In genomic region chr14:54002653-54003052, GRCh38 we compare ENCODE assay signal across 16 cellular contexts. TPM values are rescaled to one million over a fixed set of nuclear protein-coding genes. Genes with fewer than 3 reads are reported as not detected.
DNase-seq lines count a peak whose midpoint lies in the region; ATAC-seq, FAIRE-seq and TF ChIP-seq lines count a peak whose summit lies in the region.
"Had no signal": no experiment of that assay in that cellular context is flagged by ENCODE, and none has a peak within 500 bp of the region (broad histone marks: within the 10 kb centered on the region; RNA-seq: fewer than 3 reads in every experiment).

No MANE protein-coding gene starts in this region.

- no peaks in the 10 kb centered on the region for H3K9me2 ChIP-seq in MM.1S (replicated peaks; ENCODE audit: insufficient read depth, low read length)

- H3K36me3 ChIP-seq in MM.1S (replicated peaks; ENCODE audit: insufficient read depth, low read length) (no peaks in the 10 kb centered on the region), endothelial cell of umbilical vein (ENCODE audit: control insufficient read depth in 2 of 2, extremely low read depth in 1 of 2, insufficient read depth in 2 of 2, low read length in 2 of 2) (no peaks in the 10 kb centered on the region), neural progenitor cell (no peaks in the 10 kb centered on the region)
- H3K36me3 ChIP-seq: vagina had no signal

- POLR2A ChIA-PET in endothelial cell of umbilical vein (lab: Charles Lee) = no interaction called here

- H3K79me2 ChIP-seq in MM.1S (ENCODE audit: low read length) (no peaks in the 10 kb centered on the region), endothelial cell of umbilical vein (ENCODE audit: control insufficient read depth, insufficient read depth, low read length) (no peaks in the 10 kb centered on the region), neural progenitor cell (ENCODE audit: low read depth) (no peaks in the 10 kb centered on the region)

- no peak for TF ChIP-seq POLR2A in endothelial cell of umbilical vein (IDR thresholded peaks at IDR 0.05; ENCODE audit: low read depth, low read length)

- DNase-seq in Calu3 (no peak), MM.1S (no peak), endothelial cell of umbilical vein (ENCODE audit: low read depth, low spot score) (no peak), neural progenitor cell (ENCODE audit: low spot score) (no peak), omental fat pad (ENCODE audit: low spot score) (no peak), cardiac septum (ENCODE audit: low spot score) (no peak), T-helper 9 cell (no peak)
- DNase-seq: activated CD8-positive, alpha-beta memory T cell treated with anti-CD3 and anti-CD28 coated beads, Interleukin-2, amount 50 U/mL, for 4 hours; CD4-positive, CD25-positive, alpha-beta regulatory T cell; cortex of kidney; stimulated activated CD4-positive, alpha-beta T cell treated with anti-CD3 and anti-CD28 coated beads, Interleukin-4, amount 100 ng/mL, for 4 hours; stimulated activated naive B cell treated with anti-CD40 and anti-IgM and Interleukin-4, amounts not matched to agents 10 μg/mL and 1 μg/mL and 100 μg/mL, for 72 hours had no signal

- H3F3A ChIP-seq in MM.1S (ENCODE audit: insufficient read depth, low read length) (no peaks in the 10 kb centered on the region), neural progenitor cell (ENCODE audit: low read depth) (no peaks in the 10 kb centered on the region)

- H3K4me3 ChIP-seq in MM.1S (ENCODE audit: low read length) = no peak overlapping the region
- no peak overlapping the region for H3K4me3 ChIP-seq in endothelial cell of umbilical vein (replicated peaks in 1 of 3; ENCODE audit: insufficient read depth in 1 of 3, low read depth in 1 of 3, low read length in 3 of 3)
- H3K4me3 ChIP-seq in neural progenitor cell = no peak overlapping the region
- H3K4me3 ChIP-seq: vagina had no signal

- H4K20me1 ChIP-seq in MM.1S (ENCODE audit: insufficient read depth, low read length) (no peaks in the 10 kb centered on the region), endothelial cell of umbilical vein (replicated peaks; ENCODE audit: control insufficient read depth, extremely low read depth, insufficient read depth, low read length) (no peaks in the 10 kb centered on the region), neural progenitor cell (ENCODE audit: low read depth) (no peaks in the 10 kb centered on the region)

- no TSS peak for BruUV-seq in Calu3 (replicated peaks; lab: Mats Ljungman, UMichigan)
- BruUV-seq in endothelial cell of umbilical vein (replicated peaks; lab: Mats Ljungman, UMichigan) = no TSS peak

- H3K4me3 Mint-ChIP-seq in Calu3 (ENCODE audit: low read depth, unreplicated experiment) = no peak overlapping the region
- H3K4me3 Mint-ChIP-seq in neural progenitor cell = no peak overlapping the region
- H3K4me3 Mint-ChIP-seq: CD4-positive, CD25-positive, alpha-beta regulatory T cell; stimulated activated naive B cell treated with anti-CD40 and anti-IgM and Interleukin-4, amounts not matched to agents 10 μg/mL and 1 μg/mL and 100 μg/mL, for 72 hours had no signal

- H3K9ac ChIP-seq in MM.1S (ENCODE audit: low read length) = no peak overlapping the region
- no peak overlapping the region for H3K9ac ChIP-seq in endothelial cell of umbilical vein (replicated peaks; ENCODE audit: extremely low read depth, insufficient read depth, low read length)
- no peak overlapping the region for H3K9ac ChIP-seq in neural progenitor cell

- H3K36me3 Mint-ChIP-seq in Calu3 (ENCODE audit: insufficient read depth, unreplicated experiment) = no peaks in the 10 kb centered on the region
- no peaks in the 10 kb centered on the region for H3K36me3 Mint-ChIP-seq in neural progenitor cell
- H3K36me3 Mint-ChIP-seq: CD4-positive, CD25-positive, alpha-beta regulatory T cell; stimulated activated naive B cell treated with anti-CD40 and anti-IgM and Interleukin-4, amounts not matched to agents 10 μg/mL and 1 μg/mL and 100 μg/mL, for 72 hours had no signal

- no peak for ATAC-seq in omental fat pad (ENCODE audit: low FRiP score)
- ATAC-seq in HG02884 (IDR thresholded peaks at IDR 0.05; ENCODE audit: unreplicated experiment) = no peak
- ATAC-seq: activated naive CD4-positive, alpha-beta T cell treated with anti-CD3 and anti-CD28 coated beads, Interleukin-2, amount 50 U/mL, for 72 hours; stimulated activated naive B cell treated with anti-CD40 and anti-IgM and Interleukin-4, amounts not matched to agents 10 μg/mL and 1 μg/mL and 100 μg/mL, for 72 hours had no signal

- no peaks in the 10 kb centered on the region for H3K4me1 ChIP-seq in MM.1S (ENCODE audit: low read length)
- H3K4me1 ChIP-seq in endothelial cell of umbilical vein (ENCODE audit: control insufficient read depth, extremely low read depth, insufficient read depth, low read length) = peaks cover 20% of the 10 kb centered on the region
- H3K4me1 ChIP-seq in neural progenitor cell = no peaks in the 10 kb centered on the region
- H3K4me1 ChIP-seq: vagina had no signal

- H3K27me3 Mint-ChIP-seq in Calu3 (ENCODE audit: unreplicated experiment) (no peaks in the 10 kb centered on the region), neural progenitor cell (ENCODE audit: insufficient read depth, low read depth) (peaks cover 6% of the 10 kb centered on the region)
- H3K27me3 Mint-ChIP-seq: CD4-positive, CD25-positive, alpha-beta regulatory T cell had no signal

- H2AFZ ChIP-seq in MM.1S (ENCODE audit: low read length) (no peak overlapping the region), endothelial cell of umbilical vein (ENCODE audit: low read depth, low read length) (peak overlapping the region; percentile 53), neural progenitor cell (replicated peaks) (no peak overlapping the region)

- FAIRE-seq in endothelial cell of umbilical vein (lab: Jason Lieb, UNC) = no peak
- FAIRE-seq: H54 had no signal

- CTCF ChIA-PET in Calu3 (lab: Charles Lee) (no interaction called here), endothelial cell of umbilical vein (lab: Charles Lee) (interaction anchor here (1.2 kb wide), 1 partner anchor 172 kb away, joined by 5 read pairs; no protein-coding TSS in a partner anchor)

- H3K9me1 ChIP-seq in endothelial cell of umbilical vein (replicated peaks; ENCODE audit: control insufficient read depth, extremely low read depth, insufficient read depth, low read length) = no peaks in the 10 kb centered on the region

- dilution Hi-C loops in endothelial cell of umbilical vein (cut with MboI; ENCODE audit: extremely low pct_ligation_motif_present, low sequenced_read_pairs) = no loop called here

- no peak overlapping the region for H3K4me2 ChIP-seq in MM.1S (ENCODE audit: low read depth, low read length)
- H3K4me2 ChIP-seq in endothelial cell of umbilical vein (ENCODE audit: insufficient read depth, low read length) = no peak overlapping the region
- H3K4me2 ChIP-seq in neural progenitor cell = no peak overlapping the region

- no peaks in the 10 kb centered on the region for H3K9me3 ChIP-seq in MM.1S (replicated peaks; ENCODE audit: insufficient read depth, low read length)
- H3K9me3 ChIP-seq in endothelial cell of umbilical vein (replicated peaks; ENCODE audit: control insufficient read depth, insufficient read depth, low read length) = no peaks in the 10 kb centered on the region
- no peaks in the 10 kb centered on the region for H3K9me3 ChIP-seq in neural progenitor cell (ENCODE audit: low read depth)
- H3K9me3 ChIP-seq: vagina had no signal

- peak overlapping the region; percentile 31 for H3K27ac Mint-ChIP-seq in Calu3 (ENCODE audit: unreplicated experiment)
- peak overlapping the region; percentile 3 for H3K27ac Mint-ChIP-seq in neural progenitor cell
- H3K27ac Mint-ChIP-seq: activated naive CD4-positive, alpha-beta T cell treated with anti-CD3 and anti-CD28 coated beads, Interleukin-2, amount 50 U/mL, for 72 hours; CD4-positive, CD25-positive, alpha-beta regulatory T cell; stimulated activated naive B cell treated with anti-CD40 and anti-IgM and Interleukin-4, amounts not matched to agents 10 μg/mL and 1 μg/mL and 100 μg/mL, for 72 hours had no signal

- H3K27ac ChIP-seq in MM.1S (ENCODE audit: low read length) (peak overlapping the region; percentile 47; the same call in 1 of the 2 replicates), endothelial cell of umbilical vein (ENCODE audit: insufficient read depth, low read depth, low read length) (no peak overlapping the region), neural progenitor cell (no peak overlapping the region)
- H3K27ac ChIP-seq: vagina had no signal

- TF ChIP-seq CTCF in Calu3 (IDR thresholded peaks at IDR 0.05; ENCODE audit: unreplicated experiment) (no peak), MM.1S (IDR thresholded peaks at IDR 0.05; ENCODE audit: low read length) (no peak), endothelial cell of umbilical vein (IDR thresholded peaks at IDR 0.05; ENCODE audit: extremely low read depth in 1 of 2, insufficient read depth in 1 of 2, low read depth in 1 of 2, low read length in 2 of 2) (no peak), neural progenitor cell (IDR thresholded peaks at IDR 0.05) (no peak), omental fat pad (IDR thresholded peaks at IDR 0.05) (no peak)

- intact Hi-C loops in Calu3 (cut with micrococcal nuclease; ENCODE audit: unreplicated experiment) = no loop called here
- intact Hi-C loops in endothelial cell of umbilical vein (cut with micrococcal nuclease) = no loop called here
- intact Hi-C loops in cardiac septum (cut with DNase I) = no loop called here

- H3K4me1 Mint-ChIP-seq in Calu3 (ENCODE audit: low read depth, unreplicated experiment) (peaks cover 34% of the 10 kb centered on the region), neural progenitor cell (peaks cover 13% of the 10 kb centered on the region)
- H3K4me1 Mint-ChIP-seq: CD4-positive, CD25-positive, alpha-beta regulatory T cell; stimulated activated naive B cell treated with anti-CD40 and anti-IgM and Interleukin-4, amounts not matched to agents 10 μg/mL and 1 μg/mL and 100 μg/mL, for 72 hours had no signal

- H3K27me3 ChIP-seq in MM.1S (replicated peaks; ENCODE audit: insufficient read depth, low read length) = no peaks in the 10 kb centered on the region
- H3K27me3 ChIP-seq in endothelial cell of umbilical vein (ENCODE audit: control insufficient read depth in 2 of 2, insufficient read depth in 2 of 2, low read length in 2 of 2) = no peaks in the 10 kb centered on the region
- no peaks in the 10 kb centered on the region for H3K27me3 ChIP-seq in neural progenitor cell
- H3K27me3 ChIP-seq: vagina had no signal

- H3K9me3 Mint-ChIP-seq in Calu3 (ENCODE audit: low read depth, unreplicated experiment) = peaks cover 3% of the 10 kb centered on the region
- H3K9me3 Mint-ChIP-seq in neural progenitor cell = peaks cover 4% of the 10 kb centered on the region

RNA-seq across cellular contexts. Expression of gene BMP4, which starts 46.0 kb away (rescaled TPM):
- total RNA-seq in Calu3 (2022) = 23.0 and 24.8 TPM in 2 replicates
- total RNA-seq in endothelial cell of umbilical vein = 201 and 238 TPM in 2 replicates
- polyA plus RNA-seq in endothelial cell of umbilical vein = 298 and 311 TPM in 2 replicates
- polyA plus RNA-seq in endothelial cell of umbilical vein (2011; cell fraction: cytosol; rRNA removed) = 258 and 307 TPM in 2 replicates
- 187 and 237 TPM in 2 replicates for polyA plus RNA-seq in endothelial cell of umbilical vein (2011; cell fraction: nucleus; rRNA removed)
- 178 and 199 TPM in 2 replicates for polyA plus RNA-seq in endothelial cell of umbilical vein (2012)
- polyA minus RNA-seq in endothelial cell of umbilical vein = 300 and 367 TPM in 2 replicates
- polyA minus RNA-seq in endothelial cell of umbilical vein (2011; cell fraction: cytosol; rRNA and poly(A)+ RNA removed) = not detected
- polyA minus RNA-seq in endothelial cell of umbilical vein (2011; cell fraction: nucleus; rRNA and poly(A)+ RNA removed) = 100 and 117 TPM in 2 replicates
- 11.0 and 18.4 TPM in 2 replicates for total RNA-seq in neural progenitor cell (ENCODE audit: low replicate concordance)
- 10 to 100 TPM; 13.7 to 33.4 (median 20.0) TPM for total RNA-seq in omental fat pad
- 6.9 TPM for total RNA-seq in cardiac septum
- total RNA-seq: activated naive CD4-positive, alpha-beta T cell treated with anti-CD3 and anti-CD28 coated beads, Interleukin-2, amount 50 U/mL, for 72 hours; CD4-positive, CD25-positive, alpha-beta regulatory T cell had no signal
